In the genomic region with DNA sequence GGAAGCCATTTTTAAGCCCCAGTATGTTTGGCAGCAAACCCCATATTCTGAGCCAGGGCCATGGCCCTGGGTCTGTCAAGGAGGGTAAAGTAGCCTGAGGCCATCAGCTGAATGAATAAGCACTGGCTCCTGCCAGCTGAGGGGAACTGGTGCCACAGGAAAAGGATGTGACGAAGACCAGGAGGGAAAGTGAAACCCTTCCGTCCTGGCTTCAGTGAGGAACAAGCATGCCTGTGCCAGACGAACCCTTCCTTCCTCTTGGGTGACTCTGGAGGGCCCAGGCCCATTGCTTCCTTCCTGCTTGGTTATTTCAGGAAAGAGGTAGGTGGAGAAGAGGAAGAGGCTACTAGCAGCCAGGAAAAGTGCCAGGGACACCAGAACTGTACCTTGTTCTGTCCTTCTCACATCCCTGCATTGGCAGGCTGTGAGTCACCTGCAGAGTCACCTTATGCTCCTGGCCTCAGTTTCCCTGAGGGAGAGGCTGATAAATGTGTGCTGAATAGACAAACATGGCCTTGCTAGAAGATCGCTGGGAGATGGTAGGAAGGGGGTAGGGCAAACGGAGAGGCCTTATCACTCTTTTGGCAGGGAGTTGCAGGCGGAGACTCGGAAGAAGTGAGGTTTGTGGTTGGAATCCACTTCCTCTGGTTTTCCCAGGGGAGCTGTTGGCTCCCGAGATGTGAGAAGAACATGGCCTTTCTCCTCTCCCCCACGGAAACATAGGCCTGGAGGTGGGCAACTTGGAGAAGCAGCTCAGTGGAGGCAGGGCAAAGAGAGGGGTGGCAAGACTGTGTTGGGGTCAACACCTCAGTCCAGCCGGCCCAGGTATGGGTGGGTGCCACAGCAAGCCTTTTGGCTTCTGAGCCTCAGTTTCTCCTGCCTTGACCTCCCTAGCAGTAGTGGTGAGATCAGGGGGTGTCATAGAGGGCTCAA, we compare ENCODE assay signal across 8 cellular contexts. TPM values are rescaled to one million over a fixed set of nuclear protein-coding genes. Genes with fewer than 3 reads are reported as not detected.
DNase-seq lines count a peak whose midpoint lies in the region; ATAC-seq and TF ChIP-seq lines count a peak whose summit lies in the region.

No MANE protein-coding gene starts in this region.

- H3K4me3 ChIP-seq in fibroblast of pulmonary artery (replicated peaks; ENCODE audit: low read depth, low read length) (peak overlapping the region; percentile 20), thymus (ENCODE audit: low read length) (peak overlapping the region; percentile 47)

- peaks cover 53% of the 10 kb centered on the region for H3K4me1 Mint-ChIP-seq in osteocyte (ENCODE audit: unreplicated experiment)

- peaks cover 9% of the 10 kb centered on the region for H3K36me3 Mint-ChIP-seq in osteocyte (ENCODE audit: unreplicated experiment)

- peaks cover 65% of the 10 kb centered on the region for H3K4me1 ChIP-seq in thymus (ENCODE audit: control insufficient read depth, insufficient read depth, low read length)

- H3K9me3 ChIP-seq in thymus (ENCODE audit: control insufficient read depth): no peaks in the 10 kb centered on the region

- H3K36me3 ChIP-seq in thymus (ENCODE audit: control insufficient read depth, insufficient read depth): peaks cover 42% of the 10 kb centered on the region

- peak overlapping the region; percentile 68 for H3K27ac ChIP-seq in thymus (ENCODE audit: low read depth)

- peak overlapping the region; percentile 24 for H3K4me3 Mint-ChIP-seq in osteocyte (ENCODE audit: unreplicated experiment)

- no peaks in the 10 kb centered on the region for H3K27me3 ChIP-seq in thymus (ENCODE audit: control insufficient read depth, insufficient read depth)

- TF ChIP-seq CTCF in fibroblast of pulmonary artery (IDR thresholded peaks at IDR 0.05; ENCODE audit: low read length, missing control alignments) (no peak), osteocyte (IDR thresholded peaks at IDR 0.05) (no peak)

- WGBS in thymus: 5% methylated on average over 10 of the region's 10 CpGs

- H3K27me3 Mint-ChIP-seq in osteocyte (ENCODE audit: unreplicated experiment): no peaks in the 10 kb centered on the region

- DNase-seq in GM03348 (ENCODE audit: low spot score): peak; percentile 53
- DNase-seq in OCI-M2 (lab: John Stamatoyannopoulos, UW; ENCODE audit: unreplicated experiment): peak; percentile 96
- DNase-seq in activated T-cell treated with anti-CD3 and anti-CD28 coated beads, Interleukin-2, amount 50 U/mL, for 48 hours: peak; percentile 65 to 76
- peak; percentile 93 for DNase-seq in fibroblast of pulmonary artery (ENCODE audit: low read depth)
- DNase-seq in osteocyte (ENCODE audit: extremely low spot score, unreplicated experiment): no peak
- DNase-seq in NCI-H446 (lab: John Stamatoyannopoulos, UW): no peak

- peak; percentile 68 for ATAC-seq in HG02610 (IDR thresholded peaks at IDR 0.05; ENCODE audit: unreplicated experiment)

- no peaks in the 10 kb centered on the region for H3K9me3 Mint-ChIP-seq in osteocyte (ENCODE audit: unreplicated experiment)

- H3K27ac Mint-ChIP-seq in osteocyte (ENCODE audit: unreplicated experiment): peak overlapping the region; percentile 70

RNA-seq across cellular contexts. Expression of a gene that starts 37.4 kb away (rescaled TPM):
- total RNA-seq in osteocyte: not detected in 2 replicates
- 5.4 TPM for polyA plus RNA-seq in thymus

RNA-seq across cellular contexts. Expression of a gene that starts 47.5 kb away (rescaled TPM):
- total RNA-seq in osteocyte: 67.0 and 69.4 TPM in 2 replicates
- 58.3 TPM for polyA plus RNA-seq in thymus

Comparison
In these comparisons a context has a peak if more than half of its experiments do, and no peak if none do; other contexts are left out.
1. DNase-seq: peak in GM03348 (single experiment), OCI-M2 (single experiment), activated T-cell treated with anti-CD3 and anti-CD28 coated beads, Interleukin-2, amount 50 U/mL, for 48 hours (2 of 2) and fibroblast of pulmonary artery (single experiment); none in osteocyte (single experiment) and NCI-H446 (0 of 2).